In the genomic region with DNA sequence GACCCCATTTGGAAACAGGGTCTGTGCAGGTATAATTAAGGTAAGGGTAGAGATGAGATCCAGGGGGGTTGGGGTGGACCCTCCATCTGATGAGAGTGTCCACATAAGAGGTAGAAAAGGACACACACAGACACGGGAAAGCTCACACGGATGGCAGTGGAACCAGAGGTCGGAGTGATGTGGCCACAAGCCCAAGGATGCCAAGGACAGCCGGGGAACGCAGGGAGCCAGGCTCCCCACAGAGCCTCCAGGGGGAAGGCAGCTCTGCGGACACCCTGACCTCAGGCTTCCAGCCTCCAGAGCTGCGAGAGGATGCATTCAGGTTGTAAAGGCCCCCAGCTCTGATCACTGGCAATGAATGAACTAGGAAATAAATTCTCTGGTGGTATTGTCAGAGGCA, we compare ENCODE assay signal across 11 cellular contexts. TPM values are rescaled to one million over a fixed set of nuclear protein-coding genes. Genes with fewer than 3 reads are reported as not detected.
"Had no signal": no experiment of that assay in that cellular context is flagged by ENCODE, and none has a peak within 500 bp of the region (broad histone marks: within the 10 kb centered on the region; RNA-seq: fewer than 3 reads in every experiment).

No MANE protein-coding gene starts in this region.

- H3K9ac ChIP-seq: GM23248 had no signal

- H3K4me1 ChIP-seq: HAP-1 had no signal

- H2AFZ ChIP-seq: GM23248, GM23338 had no signal

- H3K4me2 ChIP-seq: GM23338 had no signal

- H3K4me3 Mint-ChIP-seq: GM23338, H9, HFFc6 had no signal

- DNase-seq: GM23248, GOT3, H7, H9, HCEC 1CT, HFFc6 had no signal

- ATAC-seq: GM23338, HCT116 had no signal

- H3K27ac ChIP-seq: GM23248 had no signal

- FAIRE-seq: H1, H54 had no signal

- H3K36me3 ChIP-seq: HAP-1 had no signal

- H3K9me3 ChIP-seq: HAP-1 had no signal

- H3K27ac Mint-ChIP-seq: GM23338, H9, HFFc6 had no signal

- H3K4me3 ChIP-seq: GM23248, GM23338, HAP-1 had no signal

- H3K4me1 Mint-ChIP-seq: GM23338 had no signal

- H3K9me3 Mint-ChIP-seq: H9 had no signal

RNA-seq across cellular contexts. Expression of gene RIMBP2, which starts 33.0 kb away (rescaled TPM):
- total RNA-seq: GM23248, HFFc6 had no signal
- polyA plus RNA-seq: GM23248 had no signal
